1 cellular context compared by ENCODE assay signal in genomic region chr4:185361872-185362271, GRCh38.
TF ChIP-seq lines count a peak whose summit lies in the region.

No MANE protein-coding gene starts in this region.

TF ChIP-seq in WTC11, 78 proteins besides CTCF, POLR2A, EP300 and RAD21 (continued from another document):
- no peak for TF ChIP-seq NR2C2 (CRISPR knock-in tag; IDR thresholded peaks at IDR 0.05)
- TF ChIP-seq NFATC4 (CRISPR knock-in tag; IDR thresholded peaks at IDR 0.05) = no peak
- no peak for TF ChIP-seq NR1H2 (CRISPR knock-in tag; IDR thresholded peaks at IDR 0.05)
- TF ChIP-seq AFF4 (CRISPR knock-in tag; IDR thresholded peaks at IDR 0.05; ENCODE audit: borderline replicate concordance) = no peak
- TF ChIP-seq NFYB (CRISPR knock-in tag; conservative IDR thresholded peaks at IDR 0.05; ENCODE audit: low read depth) = no peak
- TF ChIP-seq PREB (CRISPR knock-in tag; IDR thresholded peaks at IDR 0.05; ENCODE audit: borderline replicate concordance) = no peak
- TF ChIP-seq, protein P1, sequence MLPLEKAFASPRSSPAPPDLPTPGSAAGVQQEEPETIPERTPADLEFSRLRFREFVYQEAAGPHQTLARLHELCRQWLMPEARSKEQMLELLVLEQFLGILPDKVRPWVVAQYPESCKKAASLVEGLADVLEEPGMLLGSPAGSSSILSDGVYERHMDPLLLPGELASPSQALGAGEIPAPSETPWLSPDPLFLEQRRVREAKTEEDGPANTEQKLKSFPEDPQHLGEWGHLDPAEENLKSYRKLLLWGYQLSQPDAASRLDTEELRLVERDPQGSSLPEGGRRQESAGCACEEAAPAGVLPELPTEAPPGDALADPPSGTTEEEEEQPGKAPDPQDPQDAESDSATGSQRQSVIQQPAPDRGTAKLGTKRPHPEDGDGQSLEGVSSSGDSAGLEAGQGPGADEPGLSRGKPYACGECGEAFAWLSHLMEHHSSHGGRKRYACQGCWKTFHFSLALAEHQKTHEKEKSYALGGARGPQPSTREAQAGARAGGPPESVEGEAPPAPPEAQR (CRISPR knock-in tag; IDR thresholded peaks at IDR 0.05) = no peak
- TF ChIP-seq SMAD4 (CRISPR knock-in tag; IDR thresholded peaks at IDR 0.05) = no peak
- no peak for TF ChIP-seq IRF1 (CRISPR knock-in tag; IDR thresholded peaks at IDR 0.05)
TF ChIP-seq in WTC11: peak in this region for 0.
